In genomic region chr14:105858676-105859025, GRCh38 we compare ENCODE assay signal across 10 cellular contexts.
DNase-seq lines count a peak whose midpoint lies in the region; ATAC-seq and FAIRE-seq lines count a peak whose summit lies in the region.
"Had no signal": no experiment of that assay in that cellular context is flagged by ENCODE, and none has a peak within 500 bp of the region (broad histone marks: within the 10 kb centered on the region; RNA-seq: fewer than 3 reads in every experiment).

No MANE protein-coding gene starts in this region.

- H3K23ac ChIP-seq in trophoblast cell (ENCODE audit: low read length): no peak overlapping the region

- no peak overlapping the region for H3K27ac ChIP-seq in trophoblast cell (ENCODE audit: low read depth, low read length)
- H3K27ac ChIP-seq: thoracic aorta had no signal

- H3K36me3 ChIP-seq in trophoblast cell (ENCODE audit: control insufficient read depth in 1 of 2, insufficient read depth in 2 of 2, low read length in 2 of 2): no peaks in the 10 kb centered on the region
- H3K36me3 ChIP-seq: thoracic aorta had no signal

- H3K79me1 ChIP-seq in trophoblast cell (ENCODE audit: low read length): no peaks in the 10 kb centered on the region

- H3K4ac ChIP-seq in trophoblast cell (ENCODE audit: low read depth, low read length): no peak overlapping the region

- no peak overlapping the region for H3K9ac ChIP-seq in trophoblast cell (ENCODE audit: low read length)

- H3K4me1 Mint-ChIP-seq in activated T-helper 2 cell treated with anti-CD3 and anti-CD28 coated beads, Interferon-gamma antibody, Interleukin-2, Interleukin-4, amounts not matched to agents 10 μg/mL and 5 μg/mL and 100 μg/mL, durations not matched to agents 14 hours and 24 hours and 36 hours (ENCODE audit: low read depth): peaks cover 36% of the 10 kb centered on the region

- WGBS in trophoblast cell (ENCODE audit: extremely low coverage, insufficient coverage, insufficient read length): no CpG with 5 or more reads among the region's 4 CpGs

- no peaks in the 10 kb centered on the region for H3K4me1 ChIP-seq in trophoblast cell (ENCODE audit: control insufficient read depth in 1 of 2, insufficient read depth in 2 of 2, low read length in 2 of 2)

- H2BK5ac ChIP-seq in trophoblast cell (ENCODE audit: low read depth, low read length, poor library complexity): no peak overlapping the region

- H3K27me3 Mint-ChIP-seq in activated T-helper 2 cell treated with anti-CD3 and anti-CD28 coated beads, Interferon-gamma antibody, Interleukin-2, Interleukin-4, amounts not matched to agents 10 μg/mL and 5 μg/mL and 100 μg/mL, durations not matched to agents 14 hours and 24 hours and 36 hours (ENCODE audit: low read depth): peaks cover 9% of the 10 kb centered on the region

- no peaks in the 10 kb centered on the region for H3K79me2 ChIP-seq in trophoblast cell (ENCODE audit: control insufficient read depth, insufficient read depth, low read length, poor library complexity)

- H3K9me3 ChIP-seq in trophoblast cell (ENCODE audit: insufficient read depth, low read depth, low read length): peaks cover 85% of the 10 kb centered on the region
- H3K9me3 ChIP-seq: thoracic aorta had no signal

- H3K27me3 ChIP-seq in trophoblast cell (ENCODE audit: insufficient read depth, low read length): no peaks in the 10 kb centered on the region

- no peak overlapping the region for H4K91ac ChIP-seq in trophoblast cell (ENCODE audit: low read depth, low read length)

- no peak overlapping the region for H3K14ac ChIP-seq in trophoblast cell (ENCODE audit: low read length)

- peak; percentile 76 for FAIRE-seq in HTR-8/SVneo (lab: Jason Lieb, UNC)

- H2BK12ac ChIP-seq in trophoblast cell (ENCODE audit: low read length): no peak overlapping the region

- no peak overlapping the region for H4K12ac ChIP-seq in trophoblast cell (ENCODE audit: low read depth, low read length)

- H3K4me3 Mint-ChIP-seq in activated T-helper 2 cell treated with anti-CD3 and anti-CD28 coated beads, Interferon-gamma antibody, Interleukin-2, Interleukin-4, amounts not matched to agents 10 μg/mL and 5 μg/mL and 100 μg/mL, durations not matched to agents 14 hours and 24 hours and 36 hours (ENCODE audit: low read depth): peak overlapping the region; percentile 43

- peak overlapping the region; percentile 21 for H3K4me3 ChIP-seq in trophoblast cell (ENCODE audit: low read depth, low read length)
- H3K4me3 ChIP-seq: thoracic aorta had no signal

- no peaks in the 10 kb centered on the region for H3K36me3 Mint-ChIP-seq in activated T-helper 2 cell treated with anti-CD3 and anti-CD28 coated beads, Interferon-gamma antibody, Interleukin-2, Interleukin-4, amounts not matched to agents 10 μg/mL and 5 μg/mL and 100 μg/mL, durations not matched to agents 14 hours and 24 hours and 36 hours (ENCODE audit: low read depth)

- H3K18ac ChIP-seq in trophoblast cell (ENCODE audit: low read length): no peak overlapping the region

- no peak overlapping the region for H2AFZ ChIP-seq in trophoblast cell (ENCODE audit: insufficient read depth, low read length, poor library complexity)

- no peak for DNase-seq in activated CD4-positive, CD25-positive, alpha-beta regulatory T cell (lab: John Stamatoyannopoulos, UW)
- DNase-seq in HTR-8/SVneo (ENCODE audit: insufficient read length, low spot score): no peak
- no peak for DNase-seq in activated T-helper 2 cell treated with anti-CD3 and anti-CD28 coated beads, Interferon-gamma antibody, Interleukin-2, Interleukin-4, amounts not matched to agents 10 μg/mL and 5 μg/mL and 100 μg/mL, durations not matched to agents 14 hours and 24 hours and 36 hours (ENCODE audit: low spot score)
- no peak for DNase-seq in trophoblast cell
- no peak for DNase-seq in NCI-H1694 treated with DMSO at 0.1 percent for 48 hours (lab: John Stamatoyannopoulos, UW)
- DNase-seq in NCI-H2107 (lab: John Stamatoyannopoulos, UW): no peak
- no peak for DNase-seq in left lobe of liver (ENCODE audit: low spot score)
- DNase-seq: HCEC 1CT had no signal

- H2AK5ac ChIP-seq in trophoblast cell (ENCODE audit: low read length): no peak overlapping the region

- intact Hi-C loops in activated T-helper 2 cell treated with anti-CD3 and anti-CD28 coated beads, Interferon-gamma antibody, Interleukin-2, Interleukin-4, amounts not matched to agents 10 μg/mL and 5 μg/mL and 100 μg/mL, durations not matched to agents 14 hours and 24 hours and 36 hours (cut with micrococcal nuclease): no loop called here

- H4K8ac ChIP-seq in trophoblast cell (ENCODE audit: low read depth, low read length): no peak overlapping the region

- H3K9me3 Mint-ChIP-seq in activated T-helper 2 cell treated with anti-CD3 and anti-CD28 coated beads, Interferon-gamma antibody, Interleukin-2, Interleukin-4, amounts not matched to agents 10 μg/mL and 5 μg/mL and 100 μg/mL, durations not matched to agents 14 hours and 24 hours and 36 hours: no peaks in the 10 kb centered on the region

- H2BK120ac ChIP-seq in trophoblast cell (ENCODE audit: insufficient read depth, low read length, poor library complexity): no peak overlapping the region

- no peak overlapping the region for H3K4me2 ChIP-seq in trophoblast cell (ENCODE audit: low read length)

- peak; percentile 1 to 5 for ATAC-seq in activated CD4-positive, CD25-positive, alpha-beta regulatory T cell treated with anti-CD3 and anti-CD28 coated beads, Interleukin-2, amount 50 U/mL, for 24 hours
- ATAC-seq in left lobe of liver: no peak

- peak overlapping the region; percentile 63 for H3K27ac Mint-ChIP-seq in activated T-helper 2 cell treated with anti-CD3 and anti-CD28 coated beads, Interferon-gamma antibody, Interleukin-2, Interleukin-4, amounts not matched to agents 10 μg/mL and 5 μg/mL and 100 μg/mL, durations not matched to agents 14 hours and 24 hours and 36 hours
